2 cellular contexts compared by ENCODE assay signal in the genomic region with DNA sequence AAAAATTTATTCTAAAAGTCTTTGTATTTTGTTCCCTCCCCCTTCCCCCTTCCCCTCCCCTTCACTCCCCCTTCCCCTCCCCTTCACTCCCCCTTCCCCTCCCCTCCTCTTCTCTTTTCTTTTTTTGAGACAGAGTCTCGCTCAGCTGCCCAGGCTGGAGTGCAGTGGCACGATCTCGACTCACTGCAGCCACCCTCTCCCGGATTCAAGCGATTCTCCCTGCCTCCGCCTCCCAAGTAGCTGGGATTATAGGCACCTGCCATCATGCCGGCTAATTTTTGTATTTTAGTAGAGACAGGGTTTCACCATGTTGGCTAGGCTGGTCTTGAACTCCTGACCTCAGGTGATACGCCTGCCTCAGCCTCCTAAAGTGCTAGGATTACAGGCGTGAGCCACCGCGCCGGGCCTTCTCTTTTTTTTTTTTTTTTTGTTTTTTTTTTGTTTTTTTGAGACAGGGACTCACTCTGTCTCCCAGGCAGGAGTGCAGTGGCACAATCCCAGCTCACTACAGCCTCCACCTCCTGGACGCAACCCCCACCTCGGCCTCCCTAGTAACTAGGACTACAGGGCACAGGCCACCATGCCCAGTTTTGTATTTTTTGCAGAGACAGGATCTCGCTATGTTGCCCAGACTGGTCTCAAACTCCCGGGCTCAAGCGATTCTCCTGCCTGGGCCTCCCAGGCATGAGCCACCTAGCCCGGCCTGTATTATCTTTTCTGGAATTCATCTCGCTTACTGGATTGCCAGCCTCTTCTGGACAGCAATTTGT.
A peak's percentile ranks its signal among the peaks of the same experiment; 100 is the strongest.
TF ChIP-seq lines count a peak whose summit lies in the region.

No MANE protein-coding gene starts in this region.

TF ChIP-seq in A549, 52 proteins besides CTCF, POLR2A, EP300 and RAD21:
- TF ChIP-seq, protein P1, sequence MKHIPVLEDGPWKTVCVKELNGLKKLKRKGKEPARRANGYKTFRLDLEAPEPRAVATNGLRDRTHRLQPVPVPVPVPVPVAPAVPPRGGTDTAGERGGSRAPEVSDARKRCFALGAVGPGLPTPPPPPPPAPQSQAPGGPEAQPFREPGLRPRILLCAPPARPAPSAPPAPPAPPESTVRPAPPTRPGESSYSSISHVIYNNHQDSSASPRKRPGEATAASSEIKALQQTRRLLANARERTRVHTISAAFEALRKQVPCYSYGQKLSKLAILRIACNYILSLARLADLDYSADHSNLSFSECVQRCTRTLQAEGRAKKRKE (CRISPR knock-in tag; IDR thresholded peaks at IDR 0.05; ENCODE audit: low read depth), result no peak
- no peak for TF ChIP-seq CBX8 (IDR thresholded peaks at IDR 0.05)
- TF ChIP-seq JUNB (IDR thresholded peaks at IDR 0.05), result no peak
- TF ChIP-seq RCOR1 (IDR thresholded peaks at IDR 0.05; ENCODE audit: low read depth, low read length), result no peak
- TF ChIP-seq, protein P2, sequence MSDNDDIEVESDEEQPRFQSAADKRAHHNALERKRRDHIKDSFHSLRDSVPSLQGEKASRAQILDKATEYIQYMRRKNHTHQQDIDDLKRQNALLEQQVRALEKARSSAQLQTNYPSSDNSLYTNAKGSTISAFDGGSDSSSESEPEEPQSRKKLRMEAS (IDR thresholded peaks at IDR 0.05), result no peak
- no peak for TF ChIP-seq MAFK (IDR thresholded peaks at IDR 0.05; ENCODE audit: partially characterized antibody)
- no peak for TF ChIP-seq SREBF2 (IDR thresholded peaks at IDR 0.05)
- TF ChIP-seq TFCP2L1 (CRISPR knock-in tag; IDR thresholded peaks at IDR 0.05), result no peak
- TF ChIP-seq ZSCAN20 (CRISPR knock-in tag; IDR thresholded peaks at IDR 0.05), result no peak
- TF ChIP-seq ZFP36 (IDR thresholded peaks at IDR 0.05; ENCODE audit: borderline replicate concordance, partially characterized antibody), result no peak
- no peak for TF ChIP-seq BHLHE40 (IDR thresholded peaks at IDR 0.05; ENCODE audit: low read depth, low read length)
- no peak for TF ChIP-seq HOXA7 (CRISPR knock-in tag; IDR thresholded peaks at IDR 0.05)

TF ChIP-seq in K562, 482 proteins besides CTCF, POLR2A, EP300 and RAD21:
- TF ChIP-seq, protein P3, sequence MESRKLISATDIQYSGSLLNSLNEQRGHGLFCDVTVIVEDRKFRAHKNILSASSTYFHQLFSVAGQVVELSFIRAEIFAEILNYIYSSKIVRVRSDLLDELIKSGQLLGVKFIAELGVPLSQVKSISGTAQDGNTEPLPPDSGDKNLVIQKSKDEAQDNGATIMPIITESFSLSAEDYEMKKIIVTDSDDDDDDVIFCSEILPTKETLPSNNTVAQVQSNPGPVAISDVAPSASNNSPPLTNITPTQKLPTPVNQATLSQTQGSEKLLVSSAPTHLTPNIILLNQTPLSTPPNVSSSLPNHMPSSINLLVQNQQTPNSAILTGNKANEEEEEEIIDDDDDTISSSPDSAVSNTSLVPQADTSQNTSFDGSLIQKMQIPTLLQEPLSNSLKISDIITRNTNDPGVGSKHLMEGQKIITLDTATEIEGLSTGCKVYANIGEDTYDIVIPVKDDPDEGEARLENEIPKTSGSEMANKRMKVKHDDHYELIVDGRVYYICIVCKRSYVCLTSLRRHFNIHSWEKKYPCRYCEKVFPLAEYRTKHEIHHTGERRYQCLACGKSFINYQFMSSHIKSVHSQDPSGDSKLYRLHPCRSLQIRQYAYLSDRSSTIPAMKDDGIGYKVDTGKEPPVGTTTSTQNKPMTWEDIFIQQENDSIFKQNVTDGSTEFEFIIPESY (CRISPR knock-in tag; IDR thresholded peaks at IDR 0.05), result 0 out of 2 replicates have a peak, but pooled peaks have one; percentile 19
- TF ChIP-seq ZNF347 (CRISPR knock-in tag; IDR thresholded peaks at IDR 0.05; ENCODE audit: low read depth) (no peak), GATAD2A (IDR thresholded peaks at IDR 0.05) (no peak), SIRT6 (IDR thresholded peaks at IDR 0.05; ENCODE audit: low read depth, low read length) (no peak), CC2D1A (IDR thresholded peaks at IDR 0.05) (no peak), NR3C1 (CRISPR knock-in tag; IDR thresholded peaks at IDR 0.05) (no peak), NCOA4 (IDR thresholded peaks at IDR 0.05; ENCODE audit: partially characterized antibody) (no peak), ZC3H4 (CRISPR knock-in tag; IDR thresholded peaks at IDR 0.05; ENCODE audit: borderline replicate concordance) (no peak), ADNP (tag; IDR thresholded peaks at IDR 0.05) (peak; percentile 22; the same call in 1 of the 2 replicates), HDAC2 (IDR thresholded peaks at IDR 0.05) (no peak), FOXK2 (conservative IDR thresholded peaks at IDR 0.05 in 1 of 2, IDR thresholded peaks at IDR 0.05 in 1 of 2; ENCODE audit: low read depth in 2 of 2) (no peak), ZNF121 (CRISPR knock-in tag; conservative IDR thresholded peaks at IDR 0.05) (peak; percentile 89), ETV6 (IDR thresholded peaks at IDR 0.05; ENCODE audit: borderline replicate concordance in 1 of 2, low read depth in 2 of 2, low read length in 1 of 2) (no peak), ETV6 (CRISPR knock-in tag; IDR thresholded peaks at IDR 0.05; ENCODE audit: borderline replicate concordance) (no peak)
- TF ChIP-seq, protein P4, sequence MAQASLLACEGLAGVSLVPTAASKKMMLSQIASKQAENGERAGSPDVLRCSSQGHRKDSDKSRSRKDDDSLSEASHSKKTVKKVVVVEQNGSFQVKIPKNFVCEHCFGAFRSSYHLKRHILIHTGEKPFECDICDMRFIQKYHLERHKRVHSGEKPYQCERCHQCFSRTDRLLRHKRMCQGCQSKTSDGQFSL (CRISPR knock-in tag; IDR thresholded peaks at IDR 0.05), result no peak
- TF ChIP-seq, protein P4 (tag; IDR thresholded peaks at IDR 0.05), result 0 out of 4 replicates have a peak, but pooled peaks of 1 of the 2 experiments have one; percentile 21
